ENCODE assay signal across 13 cellular contexts in the genomic region with DNA sequence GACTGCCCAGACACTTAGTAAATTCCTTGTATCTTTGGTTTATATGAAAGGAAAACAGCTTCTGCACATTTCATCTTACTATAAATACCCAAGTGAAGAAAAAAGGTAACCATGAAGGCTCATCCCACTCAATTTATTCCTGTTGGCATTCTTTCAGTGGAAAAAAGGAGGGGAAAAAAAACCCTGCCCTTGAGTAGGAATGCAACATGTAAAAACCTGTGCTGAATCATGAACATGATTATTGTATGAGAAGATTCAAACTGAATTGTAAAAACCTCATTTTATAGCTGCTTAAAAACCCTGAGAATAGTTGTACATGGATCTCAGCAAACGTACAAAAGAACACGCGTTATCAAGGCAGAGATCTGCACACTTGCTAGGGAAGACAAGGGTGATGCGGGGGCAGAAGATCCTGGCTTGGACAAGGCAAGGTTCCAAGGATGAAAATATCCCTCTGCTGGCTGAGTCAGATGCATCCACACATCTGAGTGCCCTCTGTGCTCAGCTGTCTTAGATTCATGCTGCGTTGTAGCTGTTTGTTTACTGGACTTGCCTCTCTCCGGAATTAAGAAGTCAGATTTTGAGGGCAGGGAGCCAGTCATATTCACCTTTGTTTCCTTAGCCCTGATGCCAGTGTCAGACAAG.
A peak's percentile ranks its signal among the peaks of the same experiment; 100 is the strongest.
DNase-seq lines count a peak whose midpoint lies in the region; ATAC-seq, FAIRE-seq and TF ChIP-seq lines count a peak whose summit lies in the region.
"Had no signal": no experiment of that assay in that cellular context is flagged by ENCODE, and none has a peak within 500 bp of the region (broad histone marks: within the 10 kb centered on the region; RNA-seq: fewer than 3 reads in every experiment).

No MANE protein-coding gene starts in this region.

- peak; percentile 91 for ATAC-seq in IMR-90 (ENCODE audit: low read depth)
- no peak for ATAC-seq in activated naive CD4-positive, alpha-beta T cell treated with anti-CD3 and anti-CD28 coated beads, Interleukin-2, amount 50 U/mL, for 72 hours
- ATAC-seq: activated CD4-positive, alpha-beta T cell treated with anti-CD3 and anti-CD28 coated beads for 36 hours had no signal

- H3K18ac ChIP-seq in IMR-90 (ENCODE audit: low read depth, low read length), result no peak overlapping the region

- no peaks in the 10 kb centered on the region for H3K9me1 ChIP-seq in IMR-90 (ENCODE audit: insufficient read depth, low read length)

- no peak overlapping the region for H2BK120ac ChIP-seq in IMR-90 (ENCODE audit: low read depth, low read length)

- no peak overlapping the region for H4K5ac ChIP-seq in IMR-90 (ENCODE audit: low read depth, low read length)

- H3K27me3 ChIP-seq in IMR-90 (ENCODE audit: control insufficient read depth, insufficient read depth, low read length) (no peaks in the 10 kb centered on the region), mammary epithelial cell (ENCODE audit: insufficient read depth, low read length) (no peaks in the 10 kb centered on the region)

- no peaks in the 10 kb centered on the region for H3K9me3 ChIP-seq in IMR-90 (ENCODE audit: control insufficient read depth, insufficient read depth, low read length)
- H3K9me3 ChIP-seq in mammary epithelial cell (replicated peaks; ENCODE audit: insufficient read depth, low read length), result no peaks in the 10 kb centered on the region

- H3K9me3 Mint-ChIP-seq in activated naive CD4-positive, alpha-beta T cell treated with anti-CD3 and anti-CD28 coated beads, Interleukin-2, amount 50 U/mL, for 72 hours, result peaks cover 0 to 5% of the 10 kb centered on the region in 2 donors
- H3K9me3 Mint-ChIP-seq: central memory CD8-positive, alpha-beta T cell had no signal

- WGBS in IMR-90 (ENCODE audit: extremely low coverage in 2 of 2, insufficient read length in 1 of 2), 2 experiments, result 80% methylated on average over 4 of the region's 6 CpGs; no CpG with 5 or more reads in 1 of the 2 experiments
- 2% methylated on average over 6 of the region's 6 CpGs for WGBS in mammary epithelial cell (ENCODE audit: low coverage, missing lambda C conversion rate)

- in situ Hi-C loops in IMR-90 (cut with MboI; ENCODE audit: low sequenced_read_pairs) (no loop called here), mammary epithelial cell (cut with MboI; ENCODE audit: low sequenced_read_pairs in 2 of 2) (no loop called here)

- no peak overlapping the region for H3K4me2 ChIP-seq in IMR-90 (ENCODE audit: low read depth, low read length)
- peak overlapping the region; percentile 61 for H3K4me2 ChIP-seq in mammary epithelial cell (ENCODE audit: insufficient read depth, low read depth, low read length)

- H2BK15ac ChIP-seq in IMR-90 (ENCODE audit: low read depth, low read length), result no peak overlapping the region

- no peak overlapping the region for H3K56ac ChIP-seq in IMR-90 (ENCODE audit: extremely low read depth, insufficient read depth, low read length)

- no peaks in the 10 kb centered on the region for H3K79me2 ChIP-seq in mammary epithelial cell (ENCODE audit: insufficient read depth, low read length)

- H4K91ac ChIP-seq in IMR-90 (ENCODE audit: insufficient read depth, low read depth, low read length), result no peak overlapping the region

- H3K4me1 ChIP-seq in IMR-90 (ENCODE audit: control insufficient read depth, insufficient read depth, low read length) (peaks cover 4% of the 10 kb centered on the region), mammary epithelial cell (ENCODE audit: insufficient read depth, low read length) (peaks cover 33% of the 10 kb centered on the region)

- TF ChIP-seq RAD21 in IMR-90 (IDR thresholded peaks at IDR 0.05; ENCODE audit: low read length), result no peak

- CTCF ChIA-PET in IMR-90 (lab: Yijun Ruan, JAX), result interaction anchor here (0.9 kb wide), 1 partner anchor 9 kb away, joined by 4 read pairs; no protein-coding TSS in a partner anchor
- CTCF ChIA-PET in mammary epithelial cell (lab: Charles Lee; ENCODE audit: low non-redundant PET), result interaction anchor here (0.7 kb wide), 1 partner anchor 23 kb away, joined by 3 read pairs; no protein-coding TSS in a partner anchor

- H3K4me3 ChIP-seq in IMR-90 (ENCODE audit: insufficient read depth, low read depth, low read length) (no peak overlapping the region), mammary epithelial cell (replicated peaks in 1 of 3; ENCODE audit: insufficient read depth in 1 of 3, low read depth in 2 of 3, low read length in 3 of 3) (no peak overlapping the region)
- H3K4me3 ChIP-seq: SK-N-MC had no signal

- TF ChIP-seq CTCF in IMR-90 (conservative IDR thresholded peaks at IDR 0.05; ENCODE audit: low read depth, low read length), result 0 out of 2 replicates have a peak, but pooled peaks have one; percentile 7
- TF ChIP-seq CTCF in mammary epithelial cell (conservative IDR thresholded peaks at IDR 0.05 in 1 of 2, IDR thresholded peaks at IDR 0.05 in 1 of 2; ENCODE audit: extremely low read depth in 1 of 2, insufficient read depth in 1 of 2, low read depth in 1 of 2, low read length in 2 of 2), result peak; percentile 19 to 55

- BruUV-seq in IMR-90 (replicated peaks; lab: Mats Ljungman, UMichigan) (no TSS peak), mammary epithelial cell (replicated peaks; lab: Mats Ljungman, UMichigan) (no TSS peak)

- H3K4ac ChIP-seq in IMR-90 (ENCODE audit: low read depth, low read length), result no peak overlapping the region

- H4K8ac ChIP-seq in IMR-90 (ENCODE audit: low read depth in 2 of 2, low read length in 2 of 2), result no peak overlapping the region

- H3K36me3 ChIP-seq in IMR-90 (ENCODE audit: control insufficient read depth, insufficient read depth, low read length) (no peaks in the 10 kb centered on the region), mammary epithelial cell (ENCODE audit: insufficient read depth, low read length) (no peaks in the 10 kb centered on the region)

- H3K9ac ChIP-seq in IMR-90 (ENCODE audit: low read depth, low read length), result no peak overlapping the region
- H3K9ac ChIP-seq in mammary epithelial cell (ENCODE audit: insufficient read depth, low read length), result no peak overlapping the region

- no peak overlapping the region for H2BK20ac ChIP-seq in IMR-90 (ENCODE audit: low read depth, low read length)

- POLR2A ChIA-PET in IMR-90 (lab: Charles Lee; ENCODE audit: unreplicated experiment), result interaction anchor here (0.6 kb wide), 1 partner anchor 817 kb away, joined by 3 read pairs; no protein-coding TSS in a partner anchor

- H3K27ac Mint-ChIP-seq in activated naive CD4-positive, alpha-beta T cell treated with anti-CD3 and anti-CD28 coated beads, Interleukin-2, amount 50 U/mL, for 72 hours, result no peak overlapping the region
- H3K27ac Mint-ChIP-seq: activated CD4-positive, alpha-beta T cell treated with anti-CD3 and anti-CD28 coated beads for 36 hours; progenitor cell of endocrine pancreas had no signal

- TF ChIP-seq POLR2A in IMR-90 (IDR thresholded peaks at IDR 0.05; ENCODE audit: low read depth, low read length), result no peak

- no peak overlapping the region for H2BK5ac ChIP-seq in IMR-90 (ENCODE audit: low read depth, low read length, poor library complexity, severe bottlenecking)

- intact Hi-C loops in IMR-90 (cut with micrococcal nuclease), result no loop called here
- intact Hi-C loops in mammary epithelial cell (cut with micrococcal nuclease), result no loop called here

- no peaks in the 10 kb centered on the region for H4K20me1 ChIP-seq in IMR-90 (ENCODE audit: insufficient read depth, low read length)
- no peaks in the 10 kb centered on the region for H4K20me1 ChIP-seq in mammary epithelial cell (ENCODE audit: insufficient read depth, low read length)

- no peak overlapping the region for H2AK9ac ChIP-seq in IMR-90 (replicated peaks; ENCODE audit: low read depth, low read length, poor library complexity)

- H2AK5ac ChIP-seq in IMR-90 (ENCODE audit: low read depth, low read length), result no peak overlapping the region

- H3K36me3 Mint-ChIP-seq in activated naive CD4-positive, alpha-beta T cell treated with anti-CD3 and anti-CD28 coated beads, Interleukin-2, amount 50 U/mL, for 72 hours, result no peaks in the 10 kb centered on the region

- H3K27ac ChIP-seq in IMR-90 (ENCODE audit: insufficient read depth, low read length) (no peak overlapping the region), mammary epithelial cell (ENCODE audit: insufficient read depth, low read depth, low read length) (peak overlapping the region; percentile 64)
- H3K27ac ChIP-seq: SK-N-MC had no signal

- H2AFZ ChIP-seq in IMR-90 (replicated peaks; ENCODE audit: low read length, poor library complexity) (no peak overlapping the region), mammary epithelial cell (ENCODE audit: low read depth, low read length) (peak overlapping the region; percentile 72)

- peak; percentile 17 for FAIRE-seq in urothelium cell line (lab: Jason Lieb, UNC)

- no peaks in the 10 kb centered on the region for H3K79me1 ChIP-seq in IMR-90 (ENCODE audit: low read depth in 1 of 2, low read length in 2 of 2)

- dilution Hi-C loops in IMR-90 (cut with HindIII; ENCODE audit: low sequenced_read_pairs, unreplicated experiment) (no loop called here), mammary epithelial cell (cut with HindIII; ENCODE audit: low sequenced_read_pairs) (no loop called here)

- H3K14ac ChIP-seq in IMR-90 (replicated peaks; ENCODE audit: low read depth, low read length), result no peak overlapping the region

- no peak overlapping the region for H3K23ac ChIP-seq in IMR-90 (ENCODE audit: low read depth, low read length)

- DNase-seq in IMR-90 (peak; percentile 67), mammary epithelial cell (peak; percentile 71), iris pigment epithelial cell (ENCODE audit: low read depth) (peak; percentile 61), urothelium cell line (ENCODE audit: low spot score) (peak; percentile 59), RPMI8226 (no peak), NCI-H526 treated with DMSO at 0.1 percent for 48 hours (lab: John Stamatoyannopoulos, UW) (no peak)
- no peak for DNase-seq in activated naive CD4-positive, alpha-beta T cell treated with anti-CD3 and anti-CD28 coated beads, Interleukin-2, amount 50 U/mL, for 72 hours (ENCODE audit: low spot score in 2 of 2)
- DNase-seq: activated CD4-positive, alpha-beta T cell treated with anti-CD3 and anti-CD28 coated beads for 36 hours; DMS79; MV-4-11 had no signal

TF ChIP-seq in IMR-90, 13 proteins besides CTCF, POLR2A, EP300 and RAD21:
- no peak for TF ChIP-seq MAZ (IDR thresholded peaks at IDR 0.05; ENCODE audit: borderline replicate concordance, low read depth, low read length)
- TF ChIP-seq SMC3 (IDR thresholded peaks at IDR 0.05; ENCODE audit: low read depth, low read length), result 0 out of 2 replicates have a peak, but pooled peaks have one; percentile 22

Comparison
In these comparisons a context has a peak if more than half of its experiments do, and no peak if none do; other contexts are left out.
1. DNase-seq: peak in IMR-90 (single experiment), mammary epithelial cell (single experiment), iris pigment epithelial cell (single experiment) and urothelium cell line (single experiment); none in RPMI8226 (single experiment), NCI-H526 treated with DMSO at 0.1 percent for 48 hours (single experiment) and activated naive CD4-positive, alpha-beta T cell treated with anti-CD3 and anti-CD28 coated beads, Interleukin-2, amount 50 U/mL, for 72 hours (0 of 2).